Comparison of ENCODE assay signal across 8 cellular contexts in genomic region chr2:132304675-132305380, GRCh38.
DNase-seq lines count a peak whose midpoint lies in the region; ATAC-seq and TF ChIP-seq lines count a peak whose summit lies in the region.
"Not testable (repeated sequence)": the region's sequence is repeated elsewhere in the genome, so short reads cannot be mapped to it uniquely, and the experiment has no call there.

No MANE protein-coding gene starts in this region.

- H3K27ac ChIP-seq in HUES6 (ENCODE audit: low read depth, low read length); duodenal mucosa (ENCODE audit: low read depth, low read length); liver (ENCODE audit: low read depth in 1 of 2, low read length in 2 of 2); parathyroid adenoma: not testable (repeated sequence)
- peak overlapping the region in 1 of 2 donors; percentile 30 for H3K27ac ChIP-seq in thoracic aorta

- not testable (repeated sequence) for H3K27me3 Mint-ChIP-seq in activated CD8-positive, alpha-beta T cell treated with anti-CD3 and anti-CD28 coated beads for 36 hours

- H3K4me3 Mint-ChIP-seq in activated CD8-positive, alpha-beta T cell treated with anti-CD3 and anti-CD28 coated beads for 36 hours: not testable (repeated sequence)

- H3K36me3 ChIP-seq in HUES6 (ENCODE audit: control insufficient read depth, insufficient read depth, low read length); duodenal mucosa (ENCODE audit: control insufficient read depth in 1 of 2, insufficient read depth in 2 of 2, low read length in 2 of 2); liver (ENCODE audit: control insufficient read depth in 4 of 4, insufficient read depth in 3 of 4, low read depth in 1 of 4, low read length in 3 of 4); parathyroid adenoma (ENCODE audit: control insufficient read depth, insufficient read depth, low read length); thoracic aorta: not testable (repeated sequence)

- DNase-seq in D341Med (ENCODE audit: low spot score) (peak; percentile 48), cardiac septum (ENCODE audit: low spot score) (peak; percentile 84), thoracic aorta (ENCODE audit: low spot score) (peak; percentile 43)
- DNase-seq in activated CD8-positive, alpha-beta T cell treated with anti-CD3 and anti-CD28 coated beads for 36 hours: peak; percentile 5

- peak overlapping the region; percentile 62 for H3K4me2 ChIP-seq in parathyroid adenoma (ENCODE audit: low read length)

- H3K9ac ChIP-seq in HUES6 (ENCODE audit: low read length); duodenal mucosa (ENCODE audit: low read depth in 1 of 2, low read length in 2 of 2); liver (ENCODE audit: low read depth in 1 of 2, low read length in 2 of 2); parathyroid adenoma: not testable (repeated sequence)

- H3K27ac Mint-ChIP-seq in activated CD8-positive, alpha-beta T cell treated with anti-CD3 and anti-CD28 coated beads for 36 hours: not testable (repeated sequence)

- not testable (repeated sequence) for H3K4me1 ChIP-seq in HUES6 (ENCODE audit: control insufficient read depth, insufficient read depth, low read length); duodenal mucosa (ENCODE audit: control insufficient read depth in 1 of 2, insufficient read depth in 2 of 2, low read length in 2 of 2); liver (ENCODE audit: control insufficient read depth in 4 of 4, insufficient read depth in 4 of 4, low read length in 3 of 4); parathyroid adenoma; thoracic aorta (ENCODE audit: control insufficient read depth in 1 of 2, low read depth in 2 of 2)

- H3K4me1 Mint-ChIP-seq in activated CD8-positive, alpha-beta T cell treated with anti-CD3 and anti-CD28 coated beads for 36 hours (ENCODE audit: low read depth): not testable (repeated sequence)

- H2AFZ ChIP-seq in parathyroid adenoma: peak overlapping the region; percentile 52

- H3K27me3 ChIP-seq in HUES6 (ENCODE audit: control insufficient read depth, insufficient read depth, low read length); duodenal mucosa (ENCODE audit: control insufficient read depth in 1 of 2, insufficient read depth in 2 of 2, low read length in 2 of 2); liver (ENCODE audit: control insufficient read depth in 4 of 4, insufficient read depth in 4 of 4, low read length in 3 of 4); parathyroid adenoma (ENCODE audit: control insufficient read depth, insufficient read depth, low read length); thoracic aorta (replicated peaks; ENCODE audit: insufficient read depth): not testable (repeated sequence)

- H3K79me2 ChIP-seq in parathyroid adenoma: not testable (repeated sequence)

- 14% methylated on average over 27 of the region's 27 CpGs for WGBS in liver

- not testable (repeated sequence) for TF ChIP-seq RAD21 in liver (IDR thresholded peaks at IDR 0.05)

- POLR2A ChIA-PET in activated CD8-positive, alpha-beta T cell treated with anti-CD3 and anti-CD28 coated beads for 36 hours (lab: Charles Lee): not testable (repeated sequence)

- CTCF ChIA-PET in activated CD8-positive, alpha-beta T cell treated with anti-CD3 and anti-CD28 coated beads for 36 hours (lab: Charles Lee): not testable (repeated sequence)

- not testable (repeated sequence) for H3K36me3 Mint-ChIP-seq in activated CD8-positive, alpha-beta T cell treated with anti-CD3 and anti-CD28 coated beads for 36 hours (ENCODE audit: low read depth)

- intact Hi-C loops in activated CD8-positive, alpha-beta T cell treated with anti-CD3 and anti-CD28 coated beads for 36 hours (cut with micrococcal nuclease); cardiac septum (cut with DNase I): not testable (repeated sequence)

- TF ChIP-seq CTCF in activated CD8-positive, alpha-beta T cell treated with anti-CD3 and anti-CD28 coated beads for 36 hours (IDR thresholded peaks at IDR 0.05); liver (IDR thresholded peaks at IDR 0.05; ENCODE audit: low read depth, low read length, missing input control); parathyroid adenoma (IDR thresholded peaks at IDR 0.05); thoracic aorta (IDR thresholded peaks at IDR 0.05): not testable (repeated sequence)

- H3K4me3 ChIP-seq in HUES6 (ENCODE audit: low read depth, low read length): peak overlapping the region; percentile 66
- H3K4me3 ChIP-seq in duodenal mucosa (ENCODE audit: low read depth in 1 of 2, low read length in 2 of 2): peak overlapping the region; percentile 40 to 50
- peak overlapping the region in 1 of 3 donors; percentile 40 for H3K4me3 ChIP-seq in liver (ENCODE audit: low read depth in 1 of 3, low read length in 3 of 3)
- not testable (repeated sequence) for H3K4me3 ChIP-seq in parathyroid adenoma (ENCODE audit: low read depth, low read length)
- H3K4me3 ChIP-seq in thoracic aorta: peak overlapping the region; percentile 57

- not testable (repeated sequence) for H3K9me3 Mint-ChIP-seq in activated CD8-positive, alpha-beta T cell treated with anti-CD3 and anti-CD28 coated beads for 36 hours

- not testable (repeated sequence) for H3K9me3 ChIP-seq in HUES6 (ENCODE audit: control insufficient read depth, insufficient read depth, low read depth, low read length); duodenal mucosa (ENCODE audit: control insufficient read depth in 1 of 2, low read length in 2 of 2); liver (ENCODE audit: control insufficient read depth in 4 of 4, low read length in 3 of 4); parathyroid adenoma (ENCODE audit: control insufficient read depth, low read length); thoracic aorta

- ATAC-seq in activated CD8-positive, alpha-beta T cell treated with anti-CD3 and anti-CD28 coated beads for 36 hours: peak; percentile 39
- ATAC-seq in thoracic aorta (ENCODE audit: insufficient number of reproducible peaks, low FRiP score, low read depth): not testable (repeated sequence)

TF ChIP-seq in liver, 16 proteins besides CTCF, POLR2A, EP300 and RAD21:
- TF ChIP-seq YY1 (IDR thresholded peaks at IDR 0.05): peak; percentile 60
TF ChIP-seq in liver: peak in this region for 1; not testable (repeated sequence) for 15.

Comparison
In these comparisons a context has a peak if more than half of its experiments do, and no peak if none do; other contexts are left out.
1. DNase-seq: peak in every context shown above with its lines; median percentile 84 in cardiac septum; 48 in D341Med; 43 in thoracic aorta; 5 in activated CD8-positive, alpha-beta T cell treated with anti-CD3 and anti-CD28 coated beads for 36 hours.